ENCODE assay signal across 23 cellular contexts in genomic region chr4:101931619-101932018, GRCh38.
"Had no signal": no experiment of that assay in that cellular context is flagged by ENCODE, and none has a peak within 500 bp of the region (broad histone marks: within the 10 kb centered on the region; RNA-seq: fewer than 3 reads in every experiment).

No MANE protein-coding gene starts in this region.

- H3K27me3 Mint-ChIP-seq: progenitor cell of endocrine pancreas had no signal

- H3K27ac ChIP-seq: coronary artery, foreskin keratinocyte, left ventricle myocardium inferior, lower lobe of right lung, pancreas, stomach, thoracic aorta, transverse colon had no signal

- H3K27ac Mint-ChIP-seq: endodermal cell, immature natural killer cell, nephron, progenitor cell of endocrine pancreas had no signal

- H3K36me3 Mint-ChIP-seq: immature natural killer cell had no signal

- H3K9me3 Mint-ChIP-seq: nephron had no signal

- ATAC-seq: foreskin keratinocyte, lower lobe of right lung, pancreas, right cardiac atrium had no signal

- H3K4me1 ChIP-seq: foreskin keratinocyte, left ventricle myocardium inferior, lower lobe of right lung, pancreas, stomach, transverse colon had no signal

- H3K4me3 ChIP-seq: coronary artery, left ventricle myocardium inferior, lower lobe of right lung, pancreas, stomach, thoracic aorta, transverse colon had no signal

- DNase-seq: effector CD4-positive, alpha-beta T cell; endodermal cell; erythroblast; foreskin keratinocyte; immature natural killer cell; left ventricle myocardium inferior; lower lobe of right lung; mesenchymal stem cell; midbrain; occipital lobe; pancreas; right cardiac atrium; small intestine; stimulated activated CD4-positive, alpha-beta T cell treated with anti-CD3 and anti-CD28 coated beads, Interleukin-2, amount 100 ng/mL, for 48 hours; stomach; substantia nigra; transverse colon had no signal

- FAIRE-seq: endothelial cell of umbilical vein, keratinocyte, pancreas, small intestine had no signal

- H3K4me1 Mint-ChIP-seq: endodermal cell, immature natural killer cell, nephron had no signal

- H3K27me3 ChIP-seq: foreskin keratinocyte, pancreas, stomach, transverse colon had no signal

- H3K4me3 Mint-ChIP-seq: endodermal cell, immature natural killer cell, nephron had no signal
